8 cellular contexts compared by ENCODE assay signal in genomic region chr19:55353803-55354697, GRCh38. TPM values are rescaled to one million over a fixed set of nuclear protein-coding genes. Genes with fewer than 3 reads are reported as not detected.
DNase-seq lines count a peak whose midpoint lies in the region; ATAC-seq, FAIRE-seq and TF ChIP-seq lines count a peak whose summit lies in the region.

No MANE protein-coding gene starts in this region.

- H3K27ac ChIP-seq in WERI-Rb-1, result no peak overlapping the region
- H3K27ac ChIP-seq in mammary epithelial cell (ENCODE audit: insufficient read depth, low read depth, low read length), result no peak overlapping the region

- in situ Hi-C loops in mammary epithelial cell (cut with MboI; ENCODE audit: low sequenced_read_pairs in 2 of 2), result no loop called here

- peaks cover 17% of the 10 kb centered on the region in 2 donors for H3K4me1 Mint-ChIP-seq in immature natural killer cell

- H4K20me1 ChIP-seq in mammary epithelial cell (ENCODE audit: insufficient read depth, low read length), result no peaks in the 10 kb centered on the region

- dilution Hi-C loops in mammary epithelial cell (cut with HindIII; ENCODE audit: low sequenced_read_pairs), result loop anchor here (5.0 to 10.0 kb wide), 3 partner anchors 102 to 239 kb away; partner anchors contain the start of genes PPP1R12C and ZNF628

- no peak for FAIRE-seq in D721Med (lab: Jason Lieb, UNC)

- H3K79me2 ChIP-seq in mammary epithelial cell (ENCODE audit: insufficient read depth, low read length), result no peaks in the 10 kb centered on the region

- H2AFZ ChIP-seq in mammary epithelial cell (ENCODE audit: low read depth, low read length), result peak overlapping the region; percentile 66

- intact Hi-C loops in mammary epithelial cell (cut with micrococcal nuclease), result no loop called here

- peaks cover 30% of the 10 kb centered on the region for H3K4me1 ChIP-seq in mammary epithelial cell (ENCODE audit: insufficient read depth, low read length)

- 18% methylated on average over 7 of the region's 72 CpGs for WGBS in mammary epithelial cell (ENCODE audit: low coverage, missing lambda C conversion rate)

- CTCF ChIA-PET in mammary epithelial cell (lab: Charles Lee; ENCODE audit: low non-redundant PET), result no interaction called here

- H3K9ac ChIP-seq in mammary epithelial cell (ENCODE audit: insufficient read depth, low read length), result no peak overlapping the region

- H3K9me3 Mint-ChIP-seq in immature natural killer cell, result no peaks in the 10 kb centered on the region

- peaks cover 4 to 16% (median 13%) of the 10 kb centered on the region in 3 donors for H3K27me3 Mint-ChIP-seq in immature natural killer cell (ENCODE audit: low read depth in 3 of 3)

- no peaks in the 10 kb centered on the region for H3K36me3 Mint-ChIP-seq in immature natural killer cell

- TF ChIP-seq CTCF in D721Med (IDR thresholded peaks at IDR 0.05; ENCODE audit: insufficient read depth, missing control alignments), result no peak
- no peak for TF ChIP-seq CTCF in LNCaP clone FGC (IDR thresholded peaks at IDR 0.05; ENCODE audit: control insufficient read depth, extremely low read depth, insufficient read depth)
- TF ChIP-seq CTCF in WERI-Rb-1 (IDR thresholded peaks at IDR 0.05; ENCODE audit: low read depth, low read length), result no peak
- no peak for TF ChIP-seq CTCF in mammary epithelial cell (conservative IDR thresholded peaks at IDR 0.05 in 1 of 2, IDR thresholded peaks at IDR 0.05 in 1 of 2; ENCODE audit: extremely low read depth in 1 of 2, insufficient read depth in 1 of 2, low read depth in 1 of 2, low read length in 2 of 2)

- DNase-seq in D721Med (ENCODE audit: insufficient read length, low spot score), result peak; percentile 95
- no peak for DNase-seq in LNCaP clone FGC (ENCODE audit: low read depth)
- peak; percentile 73 for DNase-seq in WERI-Rb-1
- peak; percentile 60 for DNase-seq in mammary epithelial cell
- DNase-seq in immature natural killer cell, result peak; percentile 61 to 78 (median 68)
- peak; percentile 30 to 53 for DNase-seq in stimulated activated CD4-positive, alpha-beta T cell treated with anti-CD3 and anti-CD28 coated beads, Interleukin-1b, Interleukin-23, amount 100 ng/mL, for 4 hours (ENCODE audit: low read depth in 2 of 2)
- DNase-seq in cerebellar nuclear complex (lab: John Stamatoyannopoulos, UW), result no peak

- H3K4me2 ChIP-seq in mammary epithelial cell (ENCODE audit: insufficient read depth, low read depth, low read length), result peak overlapping the region; percentile 89

- ATAC-seq in GM21390 (IDR thresholded peaks at IDR 0.05; ENCODE audit: unreplicated experiment), result no peak

- H3K27ac Mint-ChIP-seq in immature natural killer cell, result peak overlapping the region in 3 of 6 donors; percentile 62 to 82 (median 62)

- H3K4me3 ChIP-seq in LNCaP clone FGC (ENCODE audit: low read depth, low read length), result peak overlapping the region; percentile 36
- peak overlapping the region; percentile 54 for H3K4me3 ChIP-seq in WERI-Rb-1 (ENCODE audit: low read depth, low read length)
- H3K4me3 ChIP-seq in mammary epithelial cell (replicated peaks in 1 of 3; ENCODE audit: insufficient read depth in 1 of 3, low read depth in 2 of 3, low read length in 3 of 3), result peak overlapping the region; percentile 47 to 59 (median 48)

- H3K36me3 ChIP-seq in WERI-Rb-1 (peaks cover 7% of the 10 kb centered on the region), mammary epithelial cell (ENCODE audit: insufficient read depth, low read length) (no peaks in the 10 kb centered on the region)

- H3K9me3 ChIP-seq in WERI-Rb-1 (ENCODE audit: severe bottlenecking) (no peaks in the 10 kb centered on the region), mammary epithelial cell (replicated peaks; ENCODE audit: insufficient read depth, low read length) (no peaks in the 10 kb centered on the region)

- peak overlapping the region; percentile 75 to 90 (median 81) for H3K4me3 Mint-ChIP-seq in immature natural killer cell

- H3K27me3 ChIP-seq in WERI-Rb-1 (ENCODE audit: insufficient read depth, low read depth, severe bottlenecking) (no peaks in the 10 kb centered on the region), mammary epithelial cell (ENCODE audit: insufficient read depth, low read length) (no peaks in the 10 kb centered on the region)

- no TSS peak for BruUV-seq in mammary epithelial cell (replicated peaks; lab: Mats Ljungman, UMichigan)

RNA-seq across cellular contexts. Expression of gene COX6B2, which starts 0.5 kb away (rescaled TPM):
- 1 to 10 TPM in 1 of 2 donors, under 1 TPM in 1; under 0.01 to 2.7 TPM for total RNA-seq in mammary epithelial cell
- polyA plus RNA-seq in mammary epithelial cell, result 1.4 TPM
- polyA minus RNA-seq in mammary epithelial cell, result 5.4 TPM
- polyA plus RNA-seq in immature natural killer cell, result under 1 TPM in 1 of 3 donors, not detected in 2; 0.16 TPM

RNA-seq across cellular contexts. Expression of gene GARIN5B, which starts 9.0 kb away (rescaled TPM):
- total RNA-seq in mammary epithelial cell, result not detected
- polyA plus RNA-seq in mammary epithelial cell (not detected), immature natural killer cell (not detected)
- not detected for polyA minus RNA-seq in mammary epithelial cell

RNA-seq across cellular contexts. Expression of gene KMT5C, which starts 14.4 kb away (rescaled TPM):
- total RNA-seq in mammary epithelial cell, result 10 to 100 TPM; 15.6 to 18.8 TPM
- polyA plus RNA-seq in mammary epithelial cell, result 8.4 TPM
- 9.0 TPM for polyA minus RNA-seq in mammary epithelial cell
- 1 to 10 TPM in 2 of 3 donors, under 1 TPM in 1; 0.79 to 2.2 (median 2.1) TPM for polyA plus RNA-seq in immature natural killer cell

RNA-seq across cellular contexts. Expression of gene IL11, which starts 16.2 kb away (rescaled TPM):
- total RNA-seq in mammary epithelial cell, result 1 to 10 TPM; 1.3 to 2.5 TPM
- polyA plus RNA-seq in mammary epithelial cell (1.2 TPM), immature natural killer cell (not detected)
- polyA minus RNA-seq in mammary epithelial cell, result 0.88 TPM

RNA-seq across cellular contexts. Expression of gene TMEM190, which starts 22.6 kb away (rescaled TPM):
- total RNA-seq in mammary epithelial cell, result under 1 TPM in 1 of 2 donors, not detected in 1; 0.75 TPM
- polyA plus RNA-seq in mammary epithelial cell (not detected), immature natural killer cell (not detected)
- not detected for polyA minus RNA-seq in mammary epithelial cell

Comparison
In these comparisons a context has a peak if more than half of its experiments do, and no peak if none do; other contexts are left out.
1. DNase-seq: peak in D721Med (single experiment), WERI-Rb-1 (single experiment), mammary epithelial cell (single experiment), immature natural killer cell (3 of 3) and stimulated activated CD4-positive, alpha-beta T cell treated with anti-CD3 and anti-CD28 coated beads, Interleukin-1b, Interleukin-23, amount 100 ng/mL, for 4 hours (2 of 2); none in LNCaP clone FGC (single experiment) and cerebellar nuclear complex (0 of 2).
2. Peak in every context shown above with its lines, with median percentiles within 50 percentile points of each other: H3K4me3 ChIP-seq.